ENCODE assay signal across 10 cellular contexts in genomic region chr11:64866173-64866491, GRCh38. TPM values are rescaled to one million over a fixed set of nuclear protein-coding genes. Genes with fewer than 3 reads are reported as not detected.
DNase-seq lines count a peak whose midpoint lies in the region; ATAC-seq, FAIRE-seq and TF ChIP-seq lines count a peak whose summit lies in the region.
"Had no signal": no experiment of that assay in that cellular context is flagged by ENCODE, and none has a peak within 500 bp of the region (broad histone marks: within the 10 kb centered on the region; RNA-seq: fewer than 3 reads in every experiment).

No MANE protein-coding gene starts in this region.

- POLR2A ChIA-PET in CD8-positive, alpha-beta T cell (lab: Charles Lee) = interaction anchor here (8.5 to 23.9 kb wide), 2 partner anchors 14 to 19 kb away, joined by 178 to 810 read pairs; partner anchors contain the start of gene EHD1

- no peak overlapping the region for H3K9ac ChIP-seq in muscle layer of colon (ENCODE audit: low read length)

- TF ChIP-seq POLR2A in Peyer's patch (IDR thresholded peaks at IDR 0.05) = no peak

- H3K9me3 ChIP-seq in CD8-positive, alpha-beta T cell (ENCODE audit: low read length) = no peaks in the 10 kb centered on the region
- H3K9me3 ChIP-seq in Peyer's patch = no peaks in the 10 kb centered on the region
- no peaks in the 10 kb centered on the region for H3K9me3 ChIP-seq in muscle layer of colon (ENCODE audit: low read length)
- H3K9me3 ChIP-seq in small intestine (ENCODE audit: control insufficient read depth, low read depth) = no peaks in the 10 kb centered on the region
- H3K9me3 ChIP-seq: adrenal gland had no signal

- peaks cover 96% of the 10 kb centered on the region for H3K4me1 ChIP-seq in CD8-positive, alpha-beta T cell (ENCODE audit: insufficient read depth, low read length)
- peaks cover 15 to 91% (median 68%) of the 10 kb centered on the region in 4 donors for H3K4me1 ChIP-seq in Peyer's patch
- peaks cover 87% of the 10 kb centered on the region for H3K4me1 ChIP-seq in muscle layer of colon (ENCODE audit: insufficient read depth, low read length)
- peaks cover 16 to 50% of the 10 kb centered on the region in 2 donors for H3K4me1 ChIP-seq in small intestine (ENCODE audit: control insufficient read depth in 2 of 2, insufficient read depth in 1 of 2, low read depth in 1 of 2, low read length in 1 of 2)

- no peak for FAIRE-seq in small intestine (lab: Jason Lieb, UNC)

- H3K27ac Mint-ChIP-seq in CD8-positive, alpha-beta T cell = peak overlapping the region; percentile 95

- H3K27ac ChIP-seq in CD8-positive, alpha-beta T cell (ENCODE audit: low read depth, low read length) = peak overlapping the region; percentile 19
- H3K27ac ChIP-seq in Peyer's patch = peak overlapping the region; percentile 81 to 94 (median 90)
- H3K27ac ChIP-seq in muscle layer of colon (ENCODE audit: low read depth, low read length) = peak overlapping the region; percentile 40
- peak overlapping the region in 1 of 2 donors; percentile 56 for H3K27ac ChIP-seq in small intestine (ENCODE audit: low read depth in 1 of 2, low read length in 1 of 2)

- 87 to 95% (median 94%) methylated on average over 4 of the region's 4 CpGs for WGBS in small intestine, 3 donors

- no peak for TF ChIP-seq CTCF in CD8-positive, alpha-beta T cell (IDR thresholded peaks at IDR 0.05)
- no peak for TF ChIP-seq CTCF in Peyer's patch (IDR thresholded peaks at IDR 0.05)

- DNase-seq in CD8-positive, alpha-beta T cell = no peak
- DNase-seq in Peyer's patch (no peak), SKM-1 (lab: John Stamatoyannopoulos, UW; ENCODE audit: unreplicated experiment) (no peak), small intestine (no peak)
- DNase-seq: GOT3, KBM-7 had no signal

- intact Hi-C loops in CD8-positive, alpha-beta T cell (cut with DNase I, micrococcal nuclease) = no loop called here

- peak overlapping the region; percentile 71 for H3K4me3 Mint-ChIP-seq in CD8-positive, alpha-beta T cell

- no peak for ATAC-seq in CD8-positive, alpha-beta T cell
- ATAC-seq in HG03378 (IDR thresholded peaks at IDR 0.05; ENCODE audit: unreplicated experiment) = no peak

- H3K36me3 Mint-ChIP-seq in CD8-positive, alpha-beta T cell = peaks cover 40% of the 10 kb centered on the region

- CTCF ChIA-PET in CD8-positive, alpha-beta T cell (lab: Charles Lee) = interaction anchor here (16.3 to 35.6 kb wide), 2 partner anchors 14 to 20 kb away, joined by 397 to 1398 read pairs; partner anchors contain the start of genes CDC42BPG and EHD1

- H3K36me3 ChIP-seq in CD8-positive, alpha-beta T cell (ENCODE audit: insufficient read depth, low read length) = peaks cover 7% of the 10 kb centered on the region
- peaks cover 0 to 16% (median 0%) of the 10 kb centered on the region in 3 donors for H3K36me3 ChIP-seq in Peyer's patch
- H3K36me3 ChIP-seq in muscle layer of colon (ENCODE audit: insufficient read depth, low read length) = peaks cover 14% of the 10 kb centered on the region
- H3K36me3 ChIP-seq in small intestine (ENCODE audit: control insufficient read depth in 2 of 2, insufficient read depth in 2 of 2, low read length in 2 of 2) = peaks cover 0 to 1% of the 10 kb centered on the region in 2 donors

- H3K9me3 Mint-ChIP-seq in CD8-positive, alpha-beta T cell = no peaks in the 10 kb centered on the region

- no peak overlapping the region for H3K4me3 ChIP-seq in CD8-positive, alpha-beta T cell (ENCODE audit: low read depth, low read length)
- H3K4me3 ChIP-seq in Peyer's patch (no peak overlapping the region), muscle layer of colon (ENCODE audit: low read depth in 1 of 2, low read length in 2 of 2) (no peak overlapping the region), small intestine (ENCODE audit: low read depth in 1 of 2, low read length in 2 of 2) (no peak overlapping the region)
- H3K4me3 ChIP-seq: adrenal gland had no signal

- H3K27me3 Mint-ChIP-seq in CD8-positive, alpha-beta T cell (ENCODE audit: low read depth) = no peaks in the 10 kb centered on the region

- no peaks in the 10 kb centered on the region for H3K27me3 ChIP-seq in CD8-positive, alpha-beta T cell (ENCODE audit: insufficient read depth, low read length)
- H3K27me3 ChIP-seq in Peyer's patch (no peaks in the 10 kb centered on the region), muscle layer of colon (ENCODE audit: control insufficient read depth in 1 of 2, insufficient read depth in 2 of 2, low read length in 2 of 2) (no peaks in the 10 kb centered on the region), small intestine (ENCODE audit: control insufficient read depth in 2 of 2, insufficient read depth in 2 of 2, low read length in 2 of 2) (no peaks in the 10 kb centered on the region)
- H3K27me3 ChIP-seq: adrenal gland had no signal

- H3K4me1 Mint-ChIP-seq in CD8-positive, alpha-beta T cell (ENCODE audit: low read depth) = peaks cover 91% of the 10 kb centered on the region

RNA-seq across cellular contexts. Expression of gene EHD1, which starts 12.3 kb away (rescaled TPM):
- 100 to 1,000 TPM; 187 to 212 TPM for total RNA-seq in CD8-positive, alpha-beta T cell
- total RNA-seq in Peyer's patch = 100 to 1,000 TPM in 2 of 4 donors, 10 to 100 TPM in 2; 56.2 to 185 (median 98.6) TPM
- polyA plus RNA-seq in small intestine = 10 to 100 TPM; 31.3 to 35.9 (median 33.1) TPM

RNA-seq across cellular contexts. Expression of gene CDC42BPG, which starts 21.7 kb away (rescaled TPM):
- 1 to 10 TPM; 6.5 to 7.9 TPM for total RNA-seq in CD8-positive, alpha-beta T cell
- total RNA-seq in Peyer's patch = 10 to 100 TPM; 25.6 to 78.6 (median 52.1) TPM
- 10 to 100 TPM; 12.1 to 36.5 (median 27.0) TPM for polyA plus RNA-seq in small intestine
- total RNA-seq: RPMI7951 had no signal

RNA-seq across cellular contexts. Expression of gene ATG2A, which starts 50.9 kb away (rescaled TPM):
- 100 to 1,000 TPM; 285 to 311 TPM for total RNA-seq in CD8-positive, alpha-beta T cell
- 10 to 100 TPM; 38.8 to 79.6 (median 66.6) TPM for total RNA-seq in Peyer's patch
- 10 to 100 TPM; 18.0 to 35.7 (median 28.2) TPM for polyA plus RNA-seq in small intestine

RNA-seq across cellular contexts. Expression of gene MEN1, which starts 55.8 kb away (rescaled TPM):
- 10 to 100 TPM; 17.6 to 19.1 TPM for total RNA-seq in CD8-positive, alpha-beta T cell
- 10 to 100 TPM; 20.3 to 47.0 (median 31.9) TPM for total RNA-seq in Peyer's patch
- 10 to 100 TPM; 17.6 to 27.1 (median 23.4) TPM for polyA plus RNA-seq in small intestine

RNA-seq across cellular contexts. Expression of gene PPP2R5B, which starts 58.4 kb away (rescaled TPM):
- total RNA-seq in CD8-positive, alpha-beta T cell = 10 to 100 TPM; 14.8 to 18.0 TPM
- 10 to 100 TPM; 20.0 to 46.2 (median 22.5) TPM for total RNA-seq in Peyer's patch
- polyA plus RNA-seq in small intestine = 10 to 100 TPM; 13.2 to 15.9 (median 14.0) TPM
